In the genomic region with DNA sequence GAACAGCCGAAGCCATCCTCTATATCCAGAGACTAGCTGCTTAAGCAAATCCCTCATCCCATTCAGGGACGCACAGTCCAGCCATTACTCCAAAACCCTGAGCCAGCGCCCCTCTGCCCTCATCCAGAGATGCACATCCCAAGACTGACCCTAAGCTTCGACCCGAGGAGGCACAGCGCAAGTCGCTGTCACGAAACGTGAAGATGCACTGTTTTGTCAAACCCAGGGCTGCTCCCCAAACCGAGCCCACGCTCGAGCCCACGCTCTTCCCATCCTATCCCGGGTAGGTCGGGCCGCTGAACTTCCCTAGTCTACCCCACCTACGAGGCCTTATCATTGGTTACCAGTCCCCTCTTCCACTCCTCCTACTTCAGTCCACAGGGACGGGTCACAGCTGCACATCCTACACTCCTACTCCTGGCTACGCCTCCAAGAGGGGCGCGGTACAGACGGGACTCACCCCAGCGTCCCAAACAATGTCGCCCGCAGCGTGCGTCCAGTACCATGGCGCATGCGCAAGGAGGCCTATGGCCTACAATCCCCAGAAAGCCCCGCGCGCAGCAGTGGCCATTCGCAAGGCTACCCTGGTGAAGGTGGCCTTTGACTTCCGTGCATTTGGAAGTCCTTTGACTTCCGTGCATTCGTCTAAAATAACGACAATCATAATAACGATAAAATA, we compare ENCODE assay signal across 8 cellular contexts. TPM values are rescaled to one million over a fixed set of nuclear protein-coding genes. Genes with fewer than 3 reads are reported as not detected.
DNase-seq lines count a peak whose midpoint lies in the region; FAIRE-seq and TF ChIP-seq lines count a peak whose summit lies in the region.

TSS of gene ZNF285 (minus strand) at position 501 of the 679 bp plus-strand sequence. CDS start 4,395 bp downstream, outside the sequence.

- no peaks in the 10 kb centered on the region for H3K79me2 ChIP-seq in neural cell (replicated peaks; ENCODE audit: insufficient read depth, low read length)

- H3F3A ChIP-seq in neural cell (ENCODE audit: insufficient read depth, low read length, poor library complexity, severe bottlenecking) = no peaks in the 10 kb centered on the region

- no peaks in the 10 kb centered on the region for H3K9me2 ChIP-seq in neural cell (ENCODE audit: insufficient read depth, low read length)

- H3K9me3 ChIP-seq in neural cell (ENCODE audit: low read length) = no peaks in the 10 kb centered on the region

- TF ChIP-seq POLR2A in H54 (IDR thresholded peaks at IDR 0.05; ENCODE audit: low read depth, low read length) = no peak

- H3K4me1 Mint-ChIP-seq in stimulated activated naive CD8-positive, alpha-beta T cell treated with anti-CD3 and anti-CD28 coated beads, Interleukin-15, Interleukin-2, amounts not matched to agents 100 ng/mL and 50 ng/mL, for 24 hours (ENCODE audit: low read depth) = peaks cover 8% of the 10 kb centered on the region

- no peak for TF ChIP-seq EP300 in neural cell (conservative IDR thresholded peaks at IDR 0.05; ENCODE audit: poor library complexity, severe bottlenecking)

- H3K4me2 ChIP-seq in neural cell (ENCODE audit: low read length) = peak within 1 kb of the TSS; percentile 73

- peak within 1 kb of the TSS; percentile 73 for H3K4me3 ChIP-seq in neural cell (ENCODE audit: low read length)

- no peaks in the 10 kb centered on the region for H3K36me3 ChIP-seq in neural cell (ENCODE audit: insufficient read depth, low read length)

- H3K9ac ChIP-seq in neural cell (ENCODE audit: low read length) = peak within 1 kb of the TSS; percentile 65

- TF ChIP-seq CTCF in neural cell (IDR thresholded peaks at IDR 0.05; ENCODE audit: poor library complexity, severe bottlenecking) = no peak

- H3K36me3 Mint-ChIP-seq in stimulated activated naive CD8-positive, alpha-beta T cell treated with anti-CD3 and anti-CD28 coated beads, Interleukin-15, Interleukin-2, amounts not matched to agents 100 ng/mL and 50 ng/mL, for 24 hours (ENCODE audit: low read depth) = peaks cover 41% of the 10 kb centered on the region

- H3K27ac Mint-ChIP-seq in stimulated activated naive CD8-positive, alpha-beta T cell treated with anti-CD3 and anti-CD28 coated beads, Interleukin-15, Interleukin-2, amounts not matched to agents 100 ng/mL and 50 ng/mL, for 24 hours = peak within 1 kb of the TSS; percentile 82

- peak; percentile 24 for TF ChIP-seq RAD21 in neural cell (conservative IDR thresholded peaks at IDR 0.05)

- peak within 1 kb of the TSS; percentile 14 for H3K27ac ChIP-seq in neural cell (ENCODE audit: low read length)

- peak within 1 kb of the TSS; percentile 94 for H2AFZ ChIP-seq in neural cell (ENCODE audit: low read depth, low read length)

- FAIRE-seq in HTR-8/SVneo (lab: Jason Lieb, UNC) = peak; percentile 92
- FAIRE-seq in H54 (lab: Jason Lieb, UNC) = no peak

- DNase-seq in COLO829 (ENCODE audit: low spot score) = peak; percentile 76
- DNase-seq in HTR-8/SVneo (ENCODE audit: insufficient read length, low spot score) = peak; percentile 93
- DNase-seq in activated T-cell treated with anti-CD3 and anti-CD28 coated beads, Interleukin-2, amount 50 U/mL, for 48 hours = peak; percentile 77 to 81
- DNase-seq in fibroblast of the conjunctiva (ENCODE audit: low read depth) = peak; percentile 95
- no peak for DNase-seq in H54 (ENCODE audit: insufficient read length, low spot score)
- no peak for DNase-seq in anterior cingulate cortex (lab: John Stamatoyannopoulos, UW)

- H3K9me3 Mint-ChIP-seq in stimulated activated naive CD8-positive, alpha-beta T cell treated with anti-CD3 and anti-CD28 coated beads, Interleukin-15, Interleukin-2, amounts not matched to agents 100 ng/mL and 50 ng/mL, for 24 hours = peaks cover 35% of the 10 kb centered on the region

- peaks cover 3% of the 10 kb centered on the region for H3K27me3 Mint-ChIP-seq in stimulated activated naive CD8-positive, alpha-beta T cell treated with anti-CD3 and anti-CD28 coated beads, Interleukin-15, Interleukin-2, amounts not matched to agents 100 ng/mL and 50 ng/mL, for 24 hours

- H4K20me1 ChIP-seq in neural cell (ENCODE audit: insufficient read depth) = no peaks in the 10 kb centered on the region

- no peaks in the 10 kb centered on the region for H3K27me3 ChIP-seq in neural cell (ENCODE audit: insufficient read depth, low read depth, low read length)

- H3K4me3 Mint-ChIP-seq in stimulated activated naive CD8-positive, alpha-beta T cell treated with anti-CD3 and anti-CD28 coated beads, Interleukin-15, Interleukin-2, amounts not matched to agents 100 ng/mL and 50 ng/mL, for 24 hours = peak within 1 kb of the TSS; percentile 86

TF ChIP-seq in neural cell, 6 proteins besides CTCF, POLR2A, EP300 and RAD21:
- TF ChIP-seq SMC3 (conservative IDR thresholded peaks at IDR 0.05; ENCODE audit: poor library complexity) = peak; percentile 41
- peak; percentile 60 for TF ChIP-seq POLR2AphosphoS5 (IDR thresholded peaks at IDR 0.05)
- no peak for TF ChIP-seq EZH2 (IDR thresholded peaks at IDR 0.05; ENCODE audit: borderline replicate concordance, insufficient read depth, low read length, poor library complexity, severe bottlenecking)
- TF ChIP-seq TAF1 (IDR thresholded peaks at IDR 0.05; ENCODE audit: low read depth) = no peak
- TF ChIP-seq REST (IDR thresholded peaks at IDR 0.05; ENCODE audit: borderline replicate concordance) = no peak
- peak; percentile 82 for TF ChIP-seq MXI1 (conservative IDR thresholded peaks at IDR 0.05; ENCODE audit: poor library complexity, severe bottlenecking)
TF ChIP-seq in neural cell: peak in this region for 3.

RNA-seq across cellular contexts. Expression of gene ZNF285, which starts in this region (rescaled TPM):
- 45.5 and 47.1 TPM in 2 replicates for polyA plus RNA-seq in neural cell
- 49.9 and 65.5 TPM in 2 replicates for polyA minus RNA-seq in neural cell

Comparison
In these comparisons a context has a peak if more than half of its experiments do, and no peak if none do; other contexts are left out.
1. DNase-seq: peak in COLO829 (single experiment), HTR-8/SVneo (single experiment), activated T-cell treated with anti-CD3 and anti-CD28 coated beads, Interleukin-2, amount 50 U/mL, for 48 hours (2 of 2) and fibroblast of the conjunctiva (single experiment); none in H54 (single experiment) and anterior cingulate cortex (0 of 58).